In the genomic region with DNA sequence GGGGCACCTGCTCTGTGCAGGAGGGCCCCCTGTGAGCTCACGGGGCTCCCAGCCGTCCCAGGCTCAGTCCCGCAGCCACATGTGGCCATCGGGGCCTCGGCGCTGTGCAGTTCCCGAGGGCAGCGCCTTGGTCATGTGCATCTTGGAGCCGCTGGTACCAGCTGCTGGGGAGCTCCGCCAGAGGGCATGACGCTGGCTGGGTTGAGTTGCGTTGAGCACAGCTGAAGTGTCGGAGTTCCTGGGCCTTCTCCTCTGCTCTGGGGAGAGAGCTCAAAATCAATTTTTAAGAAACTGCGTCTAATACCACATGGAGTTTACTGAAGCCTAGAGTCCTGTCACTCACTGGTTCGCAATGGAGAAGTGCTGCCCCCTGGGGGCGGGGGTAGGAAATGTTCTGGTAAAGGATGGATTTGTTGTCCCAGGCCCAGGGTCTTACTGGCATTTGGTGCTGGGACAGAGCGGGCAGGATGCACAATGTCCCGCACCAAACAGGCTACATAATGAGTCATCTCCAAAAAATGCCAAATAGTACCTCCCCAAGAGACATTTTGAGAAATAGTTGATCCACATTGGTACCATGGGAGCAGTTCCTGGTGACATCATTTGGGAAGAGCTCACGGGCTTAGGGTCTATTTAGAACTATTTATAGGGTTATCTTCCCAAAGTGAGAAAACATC, we compare ENCODE assay signal across 8 cellular contexts. TPM values are rescaled to one million over a fixed set of nuclear protein-coding genes. Genes with fewer than 3 reads are reported as not detected.
DNase-seq lines count a peak whose midpoint lies in the region; ATAC-seq and TF ChIP-seq lines count a peak whose summit lies in the region.

No MANE protein-coding gene starts in this region.

- TF ChIP-seq CTCF in HCT116 (IDR thresholded peaks at IDR 0.05 in 2 of 3, conservative IDR thresholded peaks at IDR 0.05 in 1 of 3; ENCODE audit: borderline replicate concordance in 1 of 3, insufficient read depth in 1 of 3, low read depth in 2 of 3, low read length in 2 of 3): peak; percentile 82 to 87 (median 86)

- H4K20me1 ChIP-seq in HCT116 (ENCODE audit: insufficient read depth): no peaks in the 10 kb centered on the region

- H3K9ac ChIP-seq in HCT116 (ENCODE audit: low read length): no peak overlapping the region

- H3K27me3 Mint-ChIP-seq in CD4-positive, CD25-positive, alpha-beta regulatory T cell: no peaks in the 10 kb centered on the region
- H3K27me3 Mint-ChIP-seq in memory B cell: peaks cover 18% of the 10 kb centered on the region

- H3K27ac Mint-ChIP-seq in CD4-positive, CD25-positive, alpha-beta regulatory T cell: no peak overlapping the region
- H3K27ac Mint-ChIP-seq in memory B cell: no peak overlapping the region

- no peaks in the 10 kb centered on the region for H3K4me1 ChIP-seq in CD4-positive, CD25-positive, alpha-beta regulatory T cell (ENCODE audit: control insufficient read depth, insufficient read depth, low read length, poor library complexity, severe bottlenecking)
- H3K4me1 ChIP-seq in HCT116 (ENCODE audit: control insufficient read depth in 1 of 2, insufficient read depth in 2 of 2, low read length in 2 of 2): peaks cover 4 to 21% of the 10 kb centered on the region in 2 experiments

- H3K4me3 ChIP-seq in CD4-positive, CD25-positive, alpha-beta regulatory T cell (ENCODE audit: low read depth, low read length): no peak overlapping the region
- H3K4me3 ChIP-seq in HCT116 (replicated peaks in 1 of 2; ENCODE audit: low read depth in 1 of 2, low read length in 2 of 2): no peak overlapping the region

- no peak overlapping the region for H3K27ac ChIP-seq in CD4-positive, CD25-positive, alpha-beta regulatory T cell (ENCODE audit: insufficient read depth, low read length, poor library complexity, severe bottlenecking)
- H3K27ac ChIP-seq in HCT116 (ENCODE audit: low read depth, low read length): no peak overlapping the region

- RAD21 ChIA-PET in HCT116 (lab: Charles Lee; ENCODE audit: low non-redundant PET in 1 of 2, low total read pairs in 2 of 2, uncharacterized antibody in 2 of 2, unreplicated experiment in 2 of 2): interaction anchor here (0.8 to 3.3 kb wide), 6 partner anchors 105 to 450 kb away, joined by 3 to 17 read pairs (median 6); a partner anchor contains a TSS

- BruUV-seq in HCT116 (replicated peaks; lab: Mats Ljungman, UMichigan): no TSS peak

- H2AFZ ChIP-seq in HCT116 (ENCODE audit: low read depth, low read length, poor library complexity, severe bottlenecking): no peak overlapping the region

- no peak for TF ChIP-seq POLR2A in HCT116 (IDR thresholded peaks at IDR 0.05; ENCODE audit: borderline replicate concordance, extremely low read depth, insufficient read depth, insufficient read length)

- no peak overlapping the region for H3K4me3 Mint-ChIP-seq in CD4-positive, CD25-positive, alpha-beta regulatory T cell
- H3K4me3 Mint-ChIP-seq in memory B cell: no peak overlapping the region

- POLR2A ChIA-PET in HCT116 (lab: Charles Lee): interaction anchor here (1.4 kb wide), 1 partner anchor 450 kb away, joined by 3 read pairs; a partner anchor contains a TSS

- intact Hi-C loops in HCT116 (cut with micrococcal nuclease): loop anchor here (5.0 kb wide), 3 partner anchors 100 to 750 kb away; no protein-coding TSS in a partner anchor

- no peaks in the 10 kb centered on the region for H3K36me3 ChIP-seq in CD4-positive, CD25-positive, alpha-beta regulatory T cell (ENCODE audit: control insufficient read depth, insufficient read depth, low read length)
- H3K36me3 ChIP-seq in HCT116 (ENCODE audit: control insufficient read depth in 1 of 2, insufficient read depth in 2 of 2, low read length in 2 of 2): no peaks in the 10 kb centered on the region

- no peaks in the 10 kb centered on the region for H3K79me2 ChIP-seq in HCT116 (ENCODE audit: insufficient read depth, low read length)

- no peaks in the 10 kb centered on the region for H3K36me3 Mint-ChIP-seq in CD4-positive, CD25-positive, alpha-beta regulatory T cell
- no peaks in the 10 kb centered on the region for H3K36me3 Mint-ChIP-seq in memory B cell

- peak; percentile 87 for TF ChIP-seq RAD21 in HCT116 (IDR thresholded peaks at IDR 0.05; ENCODE audit: low read depth)

- no peaks in the 10 kb centered on the region for H3K27me3 ChIP-seq in CD4-positive, CD25-positive, alpha-beta regulatory T cell (ENCODE audit: control insufficient read depth, insufficient read depth, low read length)
- no peaks in the 10 kb centered on the region for H3K27me3 ChIP-seq in HCT116 (ENCODE audit: insufficient read depth, low read length)

- no peaks in the 10 kb centered on the region for H3K9me3 Mint-ChIP-seq in CD4-positive, CD25-positive, alpha-beta regulatory T cell
- H3K9me3 Mint-ChIP-seq in memory B cell: no peaks in the 10 kb centered on the region

- peaks cover 0 to 3% (median 0%) of the 10 kb centered on the region in 4 donors for H3K4me1 Mint-ChIP-seq in CD4-positive, CD25-positive, alpha-beta regulatory T cell
- peaks cover 3% of the 10 kb centered on the region for H3K4me1 Mint-ChIP-seq in memory B cell

- no peaks in the 10 kb centered on the region for H3K9me2 ChIP-seq in HCT116 (ENCODE audit: insufficient read depth)

- no peak overlapping the region for H3K4me2 ChIP-seq in HCT116 (ENCODE audit: low read length)

- ATAC-seq in CD4-positive, CD25-positive, alpha-beta regulatory T cell (ENCODE audit: low read depth in 2 of 2): no peak
- ATAC-seq in HCT116: peak; percentile 74
- no peak for ATAC-seq in memory B cell (ENCODE audit: low read depth)
- ATAC-seq in HG02852 (IDR thresholded peaks at IDR 0.05; ENCODE audit: unreplicated experiment): no peak

- H3K9me3 ChIP-seq in CD4-positive, CD25-positive, alpha-beta regulatory T cell (ENCODE audit: control insufficient read depth in 2 of 2, low read length in 2 of 2): no peaks in the 10 kb centered on the region
- no peaks in the 10 kb centered on the region for H3K9me3 ChIP-seq in HCT116 (ENCODE audit: control insufficient read depth in 1 of 2, insufficient read depth in 1 of 2, low read depth in 1 of 2, low read length in 2 of 2)

- CTCF ChIA-PET in HCT116 (lab: Charles Lee): interaction anchor here (0.7 to 5.4 kb wide), 14 partner anchors 9 to 750 kb away, joined by 3 to 159 read pairs (median 4); a partner anchor contains a TSS

- DNase-seq in CD4-positive, CD25-positive, alpha-beta regulatory T cell: peak; percentile 29 to 60 (median 34)
- peak; percentile 29 for DNase-seq in HCT116 (ENCODE audit: low read depth, low spot score)
- DNase-seq in NCI-H524 treated with DMSO at 0.1 percent for 48 hours (lab: John Stamatoyannopoulos, UW): peak; percentile 21
- peak; percentile 52 for DNase-seq in activated CD4-positive, alpha-beta T cell treated with anti-CD3 and anti-CD28 coated beads, Interleukin-2, amount 50 U/mL, for 1 hour
- peak; percentile 86 for DNase-seq in ecto neural progenitor cell (ENCODE audit: low spot score)
- peak; percentile 37 to 55 for DNase-seq in memory B cell (ENCODE audit: low spot score in 2 of 2)
- peak; percentile 7 to 22 for DNase-seq in stimulated activated CD8-positive, alpha-beta memory T cell treated with anti-CD3 and anti-CD28 coated beads, Interleukin-2, amount 100 ng/mL, for 1 hour (ENCODE audit: low read depth in 2 of 2)

TF ChIP-seq in HCT116, 20 proteins besides CTCF, POLR2A, EP300 and RAD21:
- TF ChIP-seq POLR2AphosphoS5 (IDR thresholded peaks at IDR 0.05; ENCODE audit: low read depth, low read length): no peak
- TF ChIP-seq, protein P1, sequence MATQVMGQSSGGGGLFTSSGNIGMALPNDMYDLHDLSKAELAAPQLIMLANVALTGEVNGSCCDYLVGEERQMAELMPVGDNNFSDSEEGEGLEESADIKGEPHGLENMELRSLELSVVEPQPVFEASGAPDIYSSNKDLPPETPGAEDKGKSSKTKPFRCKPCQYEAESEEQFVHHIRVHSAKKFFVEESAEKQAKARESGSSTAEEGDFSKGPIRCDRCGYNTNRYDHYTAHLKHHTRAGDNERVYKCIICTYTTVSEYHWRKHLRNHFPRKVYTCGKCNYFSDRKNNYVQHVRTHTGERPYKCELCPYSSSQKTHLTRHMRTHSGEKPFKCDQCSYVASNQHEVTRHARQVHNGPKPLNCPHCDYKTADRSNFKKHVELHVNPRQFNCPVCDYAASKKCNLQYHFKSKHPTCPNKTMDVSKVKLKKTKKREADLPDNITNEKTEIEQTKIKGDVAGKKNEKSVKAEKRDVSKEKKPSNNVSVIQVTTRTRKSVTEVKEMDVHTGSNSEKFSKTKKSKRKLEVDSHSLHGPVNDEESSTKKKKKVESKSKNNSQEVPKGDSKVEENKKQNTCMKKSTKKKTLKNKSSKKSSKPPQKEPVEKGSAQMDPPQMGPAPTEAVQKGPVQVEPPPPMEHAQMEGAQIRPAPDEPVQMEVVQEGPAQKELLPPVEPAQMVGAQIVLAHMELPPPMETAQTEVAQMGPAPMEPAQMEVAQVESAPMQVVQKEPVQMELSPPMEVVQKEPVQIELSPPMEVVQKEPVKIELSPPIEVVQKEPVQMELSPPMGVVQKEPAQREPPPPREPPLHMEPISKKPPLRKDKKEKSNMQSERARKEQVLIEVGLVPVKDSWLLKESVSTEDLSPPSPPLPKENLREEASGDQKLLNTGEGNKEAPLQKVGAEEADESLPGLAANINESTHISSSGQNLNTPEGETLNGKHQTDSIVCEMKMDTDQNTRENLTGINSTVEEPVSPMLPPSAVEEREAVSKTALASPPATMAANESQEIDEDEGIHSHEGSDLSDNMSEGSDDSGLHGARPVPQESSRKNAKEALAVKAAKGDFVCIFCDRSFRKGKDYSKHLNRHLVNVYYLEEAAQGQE (IDR thresholded peaks at IDR 0.05; ENCODE audit: low read depth): no peak
- TF ChIP-seq YY1 (IDR thresholded peaks at IDR 0.05; ENCODE audit: extremely low read depth, insufficient replicate concordance, low read depth, low read length): no peak
- no peak for TF ChIP-seq TCF7L2 (IDR thresholded peaks at IDR 0.05; ENCODE audit: borderline replicate concordance, extremely low read depth, insufficient read depth, insufficient read length)
- no peak for TF ChIP-seq ELF1 (IDR thresholded peaks at IDR 0.05; ENCODE audit: borderline replicate concordance, low read depth)
- TF ChIP-seq CBX3 (IDR thresholded peaks at IDR 0.05; ENCODE audit: low read depth): no peak
- no peak for TF ChIP-seq EGR1 (IDR thresholded peaks at IDR 0.05; ENCODE audit: low read depth)
- no peak for TF ChIP-seq SIN3A (IDR thresholded peaks at IDR 0.05; ENCODE audit: low read depth)
- TF ChIP-seq SRF (IDR thresholded peaks at IDR 0.05; ENCODE audit: low read depth): no peak
- TF ChIP-seq JUND (IDR thresholded peaks at IDR 0.05): no peak
- TF ChIP-seq EZH2phosphoT487 (IDR thresholded peaks at IDR 0.05; ENCODE audit: borderline replicate concordance): no peak
TF ChIP-seq in HCT116: peak in this region for 0.

RNA-seq across cellular contexts. Expression of gene GREB1, which starts 48.8 kb away (rescaled TPM):
- 0.35 TPM for total RNA-seq in CD4-positive, CD25-positive, alpha-beta regulatory T cell
- polyA plus RNA-seq in CD4-positive, CD25-positive, alpha-beta regulatory T cell: under 1 TPM in 2 of 4 donors, not detected in 2; 0.11 to 0.15 TPM
- total RNA-seq in HCT116 (2021; ENCODE audit: unreplicated experiment): 6.2 TPM
- polyA plus RNA-seq in HCT116 (2012): 2.2 TPM in 2 replicates

Comparison
In these comparisons a context has a peak if more than half of its experiments do, and no peak if none do; other contexts are left out.
1. DNase-seq: peak in every context shown above with its lines; median percentile 86 in ecto neural progenitor cell; 52 in activated CD4-positive, alpha-beta T cell treated with anti-CD3 and anti-CD28 coated beads, Interleukin-2, amount 50 U/mL, for 1 hour; 46 in memory B cell; 34 in CD4-positive, CD25-positive, alpha-beta regulatory T cell; 29 in HCT116; 21 in NCI-H524 treated with DMSO at 0.1 percent for 48 hours; 14 in stimulated activated CD8-positive, alpha-beta memory T cell treated with anti-CD3 and anti-CD28 coated beads, Interleukin-2, amount 100 ng/mL, for 1 hour.